1 cellular context compared by ENCODE assay signal in genomic region chr6:32973144-32973854, GRCh38.
A peak's percentile ranks its signal among the peaks of the same experiment; 100 is the strongest.
TF ChIP-seq lines count a peak whose summit lies in the region.

No MANE protein-coding gene starts in this region.

TF ChIP-seq in HepG2, 621 proteins besides CTCF, POLR2A, EP300 and RAD21 (continues in another document):
- TF ChIP-seq ZNF414 (CRISPR knock-in tag; IDR thresholded peaks at IDR 0.05) (0 out of 2 replicates have a peak, but pooled peaks have one; percentile 11), MXD3 (CRISPR knock-in tag; IDR thresholded peaks at IDR 0.05) (no peak), ZNF317 (CRISPR knock-in tag; IDR thresholded peaks at IDR 0.05) (no peak), ZNF550 (CRISPR knock-in tag; IDR thresholded peaks at IDR 0.05; ENCODE audit: borderline replicate concordance) (no peak), ZNF335 (CRISPR knock-in tag; IDR thresholded peaks at IDR 0.05) (0 out of 2 replicates have a peak, but pooled peaks have one; percentile 15), GFI1 (CRISPR knock-in tag; IDR thresholded peaks at IDR 0.05; ENCODE audit: borderline replicate concordance) (peak; percentile 23; the same call in 1 of the 2 replicates), ZNF12 (CRISPR knock-in tag; IDR thresholded peaks at IDR 0.05) (peak; percentile 14; the same call in 1 of the 2 replicates), GMEB2 (CRISPR knock-in tag; IDR thresholded peaks at IDR 0.05; ENCODE audit: low read depth) (no peak), ZMYM4 (CRISPR knock-in tag; IDR thresholded peaks at IDR 0.05) (0 out of 2 replicates have a peak, but pooled peaks have one; percentile 13), SALL2 (CRISPR knock-in tag; IDR thresholded peaks at IDR 0.05) (0 out of 2 replicates have a peak, but pooled peaks have one; percentile 17), HOXD1 (CRISPR knock-in tag; IDR thresholded peaks at IDR 0.05) (0 out of 2 replicates have a peak, but pooled peaks have one; percentile 9), RBM22 (optimal IDR thresholded peaks at IDR 0.05; ENCODE audit: low read length) (peak; percentile 9), ZNF552 (CRISPR knock-in tag; IDR thresholded peaks at IDR 0.05; ENCODE audit: borderline replicate concordance) (0 out of 2 replicates have a peak, but pooled peaks have one; percentile 6), HNF1B (CRISPR knock-in tag; IDR thresholded peaks at IDR 0.05) (no peak), ZSCAN21 (CRISPR knock-in tag; IDR thresholded peaks at IDR 0.05; ENCODE audit: borderline replicate concordance) (peak; percentile 5; the same call in 1 of the 2 replicates), IRF9 (CRISPR knock-in tag; IDR thresholded peaks at IDR 0.05; ENCODE audit: borderline replicate concordance) (no peak), AKNA (CRISPR knock-in tag; IDR thresholded peaks at IDR 0.05; ENCODE audit: borderline replicate concordance) (peak; percentile 66; the same call in 1 of the 2 replicates), MYPOP (CRISPR knock-in tag; IDR thresholded peaks at IDR 0.05) (no peak), MXI1 (IDR thresholded peaks at IDR 0.05; ENCODE audit: borderline replicate concordance, low read depth, low read length) (peak; percentile 21; the same call in 1 of the 3 replicates), ATF1 (CRISPR knock-in tag; IDR thresholded peaks at IDR 0.05) (no peak), ZNF142 (CRISPR knock-in tag; IDR thresholded peaks at IDR 0.05) (0 out of 2 replicates have a peak, but pooled peaks have one; percentile 26), RFX1 (IDR thresholded peaks at IDR 0.05) (peak; percentile 69), PAX8 (CRISPR knock-in tag; IDR thresholded peaks at IDR 0.05; ENCODE audit: borderline replicate concordance) (0 out of 2 replicates have a peak, but pooled peaks have one; percentile 41), ZFP36L1 (CRISPR knock-in tag; IDR thresholded peaks at IDR 0.05) (0 out of 2 replicates have a peak, but pooled peaks have one; percentile 9), PCBP1 (IDR thresholded peaks at IDR 0.05; ENCODE audit: borderline replicate concordance, low read depth, low read length) (no peak), ZNF678 (CRISPR knock-in tag; IDR thresholded peaks at IDR 0.05) (0 out of 2 replicates have a peak, but pooled peaks have one; percentile 77), ZNF34 (CRISPR knock-in tag; IDR thresholded peaks at IDR 0.05; ENCODE audit: borderline replicate concordance) (peak; percentile 50; the same call in 1 of the 2 replicates), HNRNPK (IDR thresholded peaks at IDR 0.05; ENCODE audit: low read depth, low read length, poor library complexity, severe bottlenecking) (peak; percentile 12), PATZ1 (CRISPR knock-in tag; IDR thresholded peaks at IDR 0.05) (0 out of 2 replicates have a peak, but pooled peaks have one; percentile 10), NFE2 (CRISPR knock-in tag; IDR thresholded peaks at IDR 0.05) (0 out of 2 replicates have a peak, but pooled peaks have one; percentile 10), BCL6 (CRISPR knock-in tag; IDR thresholded peaks at IDR 0.05) (peak; percentile 22; the same call in 1 of the 2 replicates), ZNF557 (CRISPR knock-in tag; IDR thresholded peaks at IDR 0.05) (0 out of 2 replicates have a peak, but pooled peaks have one; percentile 27), POLR2G (IDR thresholded peaks at IDR 0.05; ENCODE audit: low read depth, low read length) (peak; percentile 57; the same call in 1 of the 2 replicates), ZNF580 (CRISPR knock-in tag; IDR thresholded peaks at IDR 0.05; ENCODE audit: borderline replicate concordance, low read depth) (peak; percentile 16; the same call in 1 of the 2 replicates), ZNF441 (CRISPR knock-in tag; IDR thresholded peaks at IDR 0.05; ENCODE audit: borderline replicate concordance) (0 out of 2 replicates have a peak, but pooled peaks have one; percentile 7), ZNF496 (CRISPR knock-in tag; IDR thresholded peaks at IDR 0.05; ENCODE audit: insufficient replicate concordance) (no peak), ZFP82 (CRISPR knock-in tag; IDR thresholded peaks at IDR 0.05; ENCODE audit: borderline replicate concordance) (no peak), IKZF1 (IDR thresholded peaks at IDR 0.05) (no peak)
